In the genomic region with DNA sequence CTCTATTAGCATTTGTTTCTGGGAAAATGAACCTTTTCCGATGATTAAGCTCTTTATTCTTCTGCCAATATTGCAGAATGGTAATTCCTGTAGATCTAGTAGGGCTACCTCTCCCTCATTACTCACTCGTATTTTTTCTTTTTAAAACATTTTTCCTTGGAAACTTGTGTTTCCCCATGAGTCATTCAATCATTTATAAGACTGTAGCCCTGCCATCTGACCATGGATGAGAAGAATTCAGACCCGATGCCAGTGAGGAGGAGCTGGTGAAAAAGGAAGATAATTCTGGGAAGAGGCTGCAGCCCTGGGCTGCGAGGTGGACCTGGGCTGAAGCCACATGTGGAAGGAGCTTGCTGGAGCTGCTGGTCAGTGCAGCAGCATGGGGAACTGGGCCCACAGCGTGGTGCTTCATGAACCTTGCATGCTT, we compare ENCODE assay signal across 1 cellular context.
TF ChIP-seq lines count a peak whose summit lies in the region.

No MANE protein-coding gene starts in this region.

TF ChIP-seq in IMR-90, 13 proteins besides CTCF, POLR2A, EP300 and RAD21 (continued from another document):
- TF ChIP-seq, protein P1, sequence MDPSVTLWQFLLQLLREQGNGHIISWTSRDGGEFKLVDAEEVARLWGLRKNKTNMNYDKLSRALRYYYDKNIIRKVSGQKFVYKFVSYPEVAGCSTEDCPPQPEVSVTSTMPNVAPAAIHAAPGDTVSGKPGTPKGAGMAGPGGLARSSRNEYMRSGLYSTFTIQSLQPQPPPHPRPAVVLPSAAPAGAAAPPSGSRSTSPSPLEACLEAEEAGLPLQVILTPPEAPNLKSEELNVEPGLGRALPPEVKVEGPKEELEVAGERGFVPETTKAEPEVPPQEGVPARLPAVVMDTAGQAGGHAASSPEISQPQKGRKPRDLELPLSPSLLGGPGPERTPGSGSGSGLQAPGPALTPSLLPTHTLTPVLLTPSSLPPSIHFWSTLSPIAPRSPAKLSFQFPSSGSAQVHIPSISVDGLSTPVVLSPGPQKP (IDR thresholded peaks at IDR 0.05; ENCODE audit: borderline replicate concordance, low read depth, low read length), result no peak
- TF ChIP-seq NFE2L2 (IDR thresholded peaks at IDR 0.05; ENCODE audit: low read depth, low read length), result no peak
